7 cellular contexts compared by ENCODE assay signal in genomic region chr15:79938143-79938542, GRCh38. TPM values are rescaled to one million over a fixed set of nuclear protein-coding genes. Genes with fewer than 3 reads are reported as not detected.
"Had no signal": no experiment of that assay in that cellular context is flagged by ENCODE, and none has a peak within 500 bp of the region (broad histone marks: within the 10 kb centered on the region; RNA-seq: fewer than 3 reads in every experiment).

No MANE protein-coding gene starts in this region.

- H3K4me2 ChIP-seq: KMS-11 had no signal

- H3K9ac ChIP-seq: KMS-11 had no signal

- FAIRE-seq: HTR-8/SVneo had no signal

- H3K27ac ChIP-seq: HL-60, KMS-11 had no signal

- DNase-seq: IMR-90, KBM-7, KG1 had no signal

RNA-seq across cellular contexts. Expression of gene BCL2A1, which starts 32.9 kb away (rescaled TPM):
- total RNA-seq: HT-29 had no signal
